In the genomic region with DNA sequence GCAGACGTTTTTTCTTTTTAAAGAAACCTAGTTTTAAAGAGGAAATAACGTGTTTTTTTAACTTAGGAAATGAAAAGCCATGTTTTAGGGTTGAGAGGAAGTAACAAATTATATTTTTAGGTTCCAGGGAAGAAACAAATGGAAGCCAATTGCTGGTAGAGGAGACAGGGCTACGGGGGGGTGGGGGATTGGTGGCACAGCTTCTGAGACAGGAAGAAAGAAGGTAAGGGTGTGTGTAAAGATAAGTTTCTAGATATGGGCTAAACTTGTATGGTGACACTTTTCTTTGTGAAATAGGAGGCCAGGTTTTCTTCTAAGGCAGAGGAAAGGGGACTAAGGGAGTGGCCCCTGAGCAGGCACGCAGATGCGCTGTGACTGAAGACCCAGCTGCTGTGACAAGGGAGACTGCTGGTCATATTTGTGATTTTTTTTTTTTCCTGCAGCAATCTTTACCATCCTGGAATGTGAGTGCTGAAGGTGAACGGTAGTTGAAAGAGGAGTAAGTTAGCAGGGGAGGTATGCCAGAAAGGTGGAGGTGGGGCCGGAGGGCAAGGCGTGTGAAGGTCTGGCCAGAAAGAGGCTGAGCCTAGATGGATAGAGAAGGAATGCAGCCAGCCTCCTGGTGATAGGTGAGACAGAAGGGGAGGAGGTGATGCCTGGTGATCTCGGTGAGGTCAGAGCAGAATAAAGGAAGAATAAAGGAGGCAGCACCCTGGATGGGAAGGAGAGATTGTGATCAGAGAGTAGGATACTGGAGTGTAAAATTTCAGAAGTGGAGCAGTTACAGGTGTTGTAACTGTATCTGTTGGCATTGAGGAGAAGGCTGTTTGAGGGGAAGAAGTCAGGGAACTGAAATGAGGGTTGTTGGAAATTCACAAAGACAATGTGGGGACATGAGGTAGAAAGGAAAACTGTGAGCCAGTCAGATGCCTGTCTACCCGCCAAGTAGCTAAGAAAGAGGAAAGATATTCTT, we compare ENCODE assay signal across 8 cellular contexts. TPM values are rescaled to one million over a fixed set of nuclear protein-coding genes. Genes with fewer than 3 reads are reported as not detected.
DNase-seq lines count a peak whose midpoint lies in the region; TF ChIP-seq lines count a peak whose summit lies in the region.

No MANE protein-coding gene starts in this region.

- H4K20me1 ChIP-seq in Loucy (ENCODE audit: insufficient read depth, low read length, poor library complexity, severe bottlenecking), result peaks cover 18% of the 10 kb centered on the region

- peaks cover 22 to 38% of the 10 kb centered on the region in 2 donors for H3K36me3 Mint-ChIP-seq in CD14-positive monocyte

- no peaks in the 10 kb centered on the region for H3K9me3 Mint-ChIP-seq in CD14-positive monocyte

- no peaks in the 10 kb centered on the region for H3K9me2 ChIP-seq in Loucy (replicated peaks; ENCODE audit: low read depth, low read length)

- H3F3A ChIP-seq in Loucy (ENCODE audit: low read depth), result peaks cover 9% of the 10 kb centered on the region

- DNase-seq in CD14-positive monocyte (ENCODE audit: low spot score), result no peak
- no peak for DNase-seq in cardiac fibroblast (ENCODE audit: low read depth in 2 of 2)
- no peak for DNase-seq in midbrain (lab: John Stamatoyannopoulos, UW)
- DNase-seq in DMS79 (lab: John Stamatoyannopoulos, UW), result no peak
- no peak for DNase-seq in NK-92 (lab: John Stamatoyannopoulos, UW; ENCODE audit: unreplicated experiment)
- DNase-seq in ACHN, result no peak

- H3K4me2 ChIP-seq in Loucy (ENCODE audit: low read depth, low read length, poor library complexity, severe bottlenecking), result peak overlapping the region; percentile 87

- no peak for TF ChIP-seq CTCF in CD14-positive monocyte (IDR thresholded peaks at IDR 0.05)
- TF ChIP-seq CTCF in Loucy (conservative IDR thresholded peaks at IDR 0.05; ENCODE audit: low read length), result no peak
- no peak for TF ChIP-seq CTCF in cardiac fibroblast (IDR thresholded peaks at IDR 0.05; ENCODE audit: low read depth, low read length)

- H3K4me1 ChIP-seq in Loucy (ENCODE audit: insufficient read depth, low read length, poor library complexity, severe bottlenecking), result peaks cover 32% of the 10 kb centered on the region
- peaks cover 18% of the 10 kb centered on the region for H3K4me1 ChIP-seq in mucosa of stomach (ENCODE audit: control insufficient read depth, insufficient read depth, low read length)

- in situ Hi-C loops in ACHN (cut with HindIII; ENCODE audit: low pct_ligation_motif_present, low pct_unique_long_range_greater_than_20kb, low sequenced_read_pairs), result no loop called here

- intact Hi-C loops in CD14-positive monocyte (cut with micrococcal nuclease), result no loop called here

- peak overlapping the region; percentile 79 to 93 (median 88) for H3K27ac Mint-ChIP-seq in CD14-positive monocyte

- peaks cover 47% of the 10 kb centered on the region for H3K79me2 ChIP-seq in Loucy (ENCODE audit: insufficient read depth, low read length)

- H3K27me3 Mint-ChIP-seq in CD14-positive monocyte (ENCODE audit: low read depth in 3 of 3), result peaks cover 5 to 10% (median 9%) of the 10 kb centered on the region in 3 donors

- H3K4me1 Mint-ChIP-seq in CD14-positive monocyte, result peaks cover 27% of the 10 kb centered on the region

- H3K9ac ChIP-seq in Loucy (ENCODE audit: low read depth, low read length, poor library complexity, severe bottlenecking) (peak overlapping the region; percentile 79), mucosa of stomach (ENCODE audit: low read length) (peak overlapping the region; percentile 40)

- peak overlapping the region; percentile 100 for H3K4me3 Mint-ChIP-seq in CD14-positive monocyte

- peaks cover 8% of the 10 kb centered on the region; the same call in 1 of the 2 replicates for H3K36me3 ChIP-seq in Loucy (ENCODE audit: insufficient read depth, low read length)
- no peaks in the 10 kb centered on the region for H3K36me3 ChIP-seq in mucosa of stomach (ENCODE audit: control insufficient read depth, insufficient read depth, low read length)

- H3K4me3 ChIP-seq in Loucy (ENCODE audit: low read length, poor library complexity, severe bottlenecking) (peak overlapping the region; percentile 89), cardiac fibroblast (replicated peaks in 1 of 2; ENCODE audit: low read depth in 2 of 2, low read length in 2 of 2) (peak overlapping the region; percentile 83 to 88), mucosa of stomach (ENCODE audit: low read length) (peak overlapping the region; percentile 0)

- H2AFZ ChIP-seq in Loucy (ENCODE audit: low read length), result peak overlapping the region; percentile 42; the same call in 1 of the 2 replicates

- no peaks in the 10 kb centered on the region for H3K9me3 ChIP-seq in Loucy (ENCODE audit: insufficient read depth, low read depth, low read length)
- no peaks in the 10 kb centered on the region for H3K9me3 ChIP-seq in mucosa of stomach (ENCODE audit: control insufficient read depth, low read length)

- H3K27me3 ChIP-seq in Loucy (ENCODE audit: insufficient read depth, low read length, poor library complexity, severe bottlenecking), result no peaks in the 10 kb centered on the region
- no peaks in the 10 kb centered on the region for H3K27me3 ChIP-seq in mucosa of stomach (ENCODE audit: control insufficient read depth, insufficient read depth, low read length)

RNA-seq across cellular contexts. Expression of a gene that starts 1.7 kb away (rescaled TPM):
- 10 to 100 TPM; 67.9 to 84.1 TPM for polyA plus RNA-seq in CD14-positive monocyte

RNA-seq across cellular contexts. Expression of a gene that starts 32.0 kb away (rescaled TPM):
- 1 to 10 TPM; 1.1 to 1.6 TPM for polyA plus RNA-seq in CD14-positive monocyte

Comparison
In these comparisons a context has a peak if more than half of its experiments do, and no peak if none do; other contexts are left out.
1. H3K4me3 ChIP-seq: peak in every context shown above with its lines; median percentile 89 in Loucy; 86 in cardiac fibroblast; 0 in mucosa of stomach.